8 cellular contexts compared by ENCODE assay signal in the genomic region with DNA sequence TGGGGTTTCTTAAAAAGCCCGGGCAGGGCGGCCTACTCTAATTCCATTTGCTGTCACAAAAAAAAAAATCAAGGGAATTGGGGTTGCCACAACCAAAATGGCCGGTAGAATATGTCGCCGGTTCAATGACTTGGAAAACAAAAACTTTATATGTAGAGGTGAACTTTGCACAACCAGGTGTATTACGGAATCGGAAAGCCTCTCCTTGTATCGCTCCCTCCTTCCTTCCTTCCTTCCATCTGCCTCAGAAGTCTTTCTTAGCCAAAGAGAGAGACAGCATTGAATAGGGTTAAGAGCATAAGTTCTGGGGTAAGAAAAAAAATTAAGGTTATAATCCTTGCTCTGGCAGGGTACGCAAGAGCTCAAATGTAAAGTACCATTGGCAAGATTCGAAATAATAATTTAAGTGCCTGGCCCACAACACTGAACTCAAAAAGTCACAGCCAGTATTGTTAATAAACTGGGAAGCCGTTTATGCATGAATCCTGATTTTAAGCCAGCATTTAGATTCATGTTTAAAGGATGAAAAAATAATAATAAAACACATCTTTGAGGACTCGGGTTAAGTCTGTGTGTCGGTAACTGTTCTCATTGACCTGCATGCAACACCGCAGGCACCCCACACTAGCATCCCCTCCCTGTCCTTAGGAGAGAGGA. TPM values are rescaled to one million over a fixed set of nuclear protein-coding genes. Genes with fewer than 3 reads are reported as not detected.
A peak's percentile ranks its signal among the peaks of the same experiment; 100 is the strongest.
DNase-seq lines count a peak whose midpoint lies in the region; ATAC-seq lines count a peak whose summit lies in the region.

No MANE protein-coding gene starts in this region.

- ATAC-seq in GM19438 (IDR thresholded peaks at IDR 0.05; ENCODE audit: low read depth, unreplicated experiment): peak; percentile 21
- peak; percentile 38 for ATAC-seq in central memory CD8-positive, alpha-beta T cell (replicated peaks; ENCODE audit: extremely low read depth, poor library complexity, severe bottlenecking)
- no peak for ATAC-seq in natural killer cell treated with Interleukin-12 subunit alpha and Interleukin-12 subunit beta and Interleukin-15 and Interleukin-18, amount 100 ng/mL, for 72 hours

- peaks cover 54% of the 10 kb centered on the region for H3K4me1 Mint-ChIP-seq in central memory CD8-positive, alpha-beta T cell
- peaks cover 37 to 42% of the 10 kb centered on the region in 2 donors for H3K4me1 Mint-ChIP-seq in natural killer cell treated with Interleukin-12 subunit alpha and Interleukin-12 subunit beta and Interleukin-15 and Interleukin-18, amount 100 ng/mL, for 72 hours (ENCODE audit: low read depth in 2 of 2)

- H3K36me3 Mint-ChIP-seq in central memory CD8-positive, alpha-beta T cell (ENCODE audit: insufficient read depth): peaks cover 19% of the 10 kb centered on the region
- H3K36me3 Mint-ChIP-seq in natural killer cell treated with Interleukin-12 subunit alpha and Interleukin-12 subunit beta and Interleukin-15 and Interleukin-18, amount 100 ng/mL, for 72 hours: peaks cover 5% of the 10 kb centered on the region

- H3K27ac Mint-ChIP-seq in central memory CD8-positive, alpha-beta T cell (ENCODE audit: low read depth): peak overlapping the region; percentile 94
- H3K27ac Mint-ChIP-seq in natural killer cell treated with Interleukin-12 subunit alpha and Interleukin-12 subunit beta and Interleukin-15 and Interleukin-18, amount 100 ng/mL, for 72 hours: peak overlapping the region; percentile 90 to 93

- H3K4me3 Mint-ChIP-seq in central memory CD8-positive, alpha-beta T cell: peak overlapping the region; percentile 97
- H3K4me3 Mint-ChIP-seq in natural killer cell treated with Interleukin-12 subunit alpha and Interleukin-12 subunit beta and Interleukin-15 and Interleukin-18, amount 100 ng/mL, for 72 hours: peak overlapping the region; percentile 98

- H3K27me3 Mint-ChIP-seq in central memory CD8-positive, alpha-beta T cell: no peaks in the 10 kb centered on the region
- H3K27me3 Mint-ChIP-seq in natural killer cell treated with Interleukin-12 subunit alpha and Interleukin-12 subunit beta and Interleukin-15 and Interleukin-18, amount 100 ng/mL, for 72 hours: no peaks in the 10 kb centered on the region

- DNase-seq in DMS114 treated with DMSO at 0.1 percent for 48 hours (lab: John Stamatoyannopoulos, UW; ENCODE audit: unreplicated experiment) (peak; percentile 79), HuH-7 (ENCODE audit: low spot score) (peak; percentile 32), NCI-H2196 treated with DMSO at 0.1 percent for 48 hours (lab: John Stamatoyannopoulos, UW; ENCODE audit: unreplicated experiment) (no peak), NCI-H2227 treated with DMSO at 0.1 percent for 48 hours (lab: John Stamatoyannopoulos, UW) (no peak), NCI-H345 treated with DMSO at 0.1 percent for 48 hours (lab: John Stamatoyannopoulos, UW; ENCODE audit: unreplicated experiment) (no peak)
- no peak for DNase-seq in central memory CD8-positive, alpha-beta T cell (ENCODE audit: low spot score in 2 of 2)
- no peak for DNase-seq in natural killer cell treated with Interleukin-12 subunit alpha and Interleukin-12 subunit beta and Interleukin-15 and Interleukin-18, amount 100 ng/mL, for 72 hours (ENCODE audit: low spot score)

- H3K9me3 Mint-ChIP-seq in central memory CD8-positive, alpha-beta T cell: no peaks in the 10 kb centered on the region
- no peaks in the 10 kb centered on the region for H3K9me3 Mint-ChIP-seq in natural killer cell treated with Interleukin-12 subunit alpha and Interleukin-12 subunit beta and Interleukin-15 and Interleukin-18, amount 100 ng/mL, for 72 hours

RNA-seq across cellular contexts. Expression of gene GLG1, which starts 0.5 kb away (rescaled TPM):
- 10 to 100 TPM; 69.6 to 98.9 TPM for total RNA-seq in natural killer cell treated with Interleukin-12 subunit alpha and Interleukin-12 subunit beta and Interleukin-15 and Interleukin-18, amount 100 ng/mL, for 72 hours

RNA-seq across cellular contexts. Expression of gene RFWD3, which starts 59.2 kb away (rescaled TPM):
- total RNA-seq in natural killer cell treated with Interleukin-12 subunit alpha and Interleukin-12 subunit beta and Interleukin-15 and Interleukin-18, amount 100 ng/mL, for 72 hours: 100 to 1,000 TPM in 1 of 2 donors, 10 to 100 TPM in 1; 76.7 to 148 TPM

Comparison
In these comparisons a context has a peak if more than half of its experiments do, and no peak if none do; other contexts are left out.
1. DNase-seq: peak in DMS114 treated with DMSO at 0.1 percent for 48 hours (single experiment) and HuH-7 (single experiment); none in central memory CD8-positive, alpha-beta T cell (0 of 2), natural killer cell treated with Interleukin-12 subunit alpha and Interleukin-12 subunit beta and Interleukin-15 and Interleukin-18, amount 100 ng/mL, for 72 hours (single experiment), NCI-H2196 treated with DMSO at 0.1 percent for 48 hours (single experiment), NCI-H2227 treated with DMSO at 0.1 percent for 48 hours (single experiment) and NCI-H345 treated with DMSO at 0.1 percent for 48 hours (single experiment).
2. ATAC-seq: peak in GM19438 (single experiment) and central memory CD8-positive, alpha-beta T cell (single experiment); none in natural killer cell treated with Interleukin-12 subunit alpha and Interleukin-12 subunit beta and Interleukin-15 and Interleukin-18, amount 100 ng/mL, for 72 hours (0 of 2).